In the genomic region with DNA sequence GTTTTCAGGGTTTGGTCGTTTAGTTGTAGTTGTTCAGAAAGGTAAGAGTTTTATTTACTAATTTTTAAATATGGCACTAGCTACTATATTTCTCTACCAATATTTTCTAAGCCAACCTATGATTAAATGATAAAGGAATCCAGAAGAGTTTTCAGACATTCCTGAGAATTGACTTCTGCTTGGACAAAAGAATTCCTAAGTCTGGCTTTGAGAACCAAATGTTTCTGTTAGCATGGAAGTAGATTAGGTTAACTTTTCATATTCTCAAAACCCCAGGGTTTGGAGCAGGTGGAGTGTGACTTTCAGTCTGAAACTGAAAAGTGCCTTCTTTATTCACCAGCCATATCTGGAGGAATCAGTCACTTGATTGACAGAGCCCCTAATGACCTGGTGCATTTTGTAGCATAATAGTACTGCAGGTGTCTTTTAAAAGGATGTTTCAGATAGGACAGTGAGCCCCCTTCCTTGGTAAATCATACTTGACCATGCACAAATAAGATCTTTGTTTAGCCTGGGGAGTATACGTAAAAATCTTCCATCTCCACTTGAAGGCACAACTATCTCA, we compare ENCODE assay signal across 1 cellular context.
TF ChIP-seq lines count a peak whose summit lies in the region.

No MANE protein-coding gene starts in this region.

TF ChIP-seq in GM23338, 12 proteins besides CTCF, POLR2A, EP300 and RAD21 (continued from another document):
- TF ChIP-seq, protein P1, sequence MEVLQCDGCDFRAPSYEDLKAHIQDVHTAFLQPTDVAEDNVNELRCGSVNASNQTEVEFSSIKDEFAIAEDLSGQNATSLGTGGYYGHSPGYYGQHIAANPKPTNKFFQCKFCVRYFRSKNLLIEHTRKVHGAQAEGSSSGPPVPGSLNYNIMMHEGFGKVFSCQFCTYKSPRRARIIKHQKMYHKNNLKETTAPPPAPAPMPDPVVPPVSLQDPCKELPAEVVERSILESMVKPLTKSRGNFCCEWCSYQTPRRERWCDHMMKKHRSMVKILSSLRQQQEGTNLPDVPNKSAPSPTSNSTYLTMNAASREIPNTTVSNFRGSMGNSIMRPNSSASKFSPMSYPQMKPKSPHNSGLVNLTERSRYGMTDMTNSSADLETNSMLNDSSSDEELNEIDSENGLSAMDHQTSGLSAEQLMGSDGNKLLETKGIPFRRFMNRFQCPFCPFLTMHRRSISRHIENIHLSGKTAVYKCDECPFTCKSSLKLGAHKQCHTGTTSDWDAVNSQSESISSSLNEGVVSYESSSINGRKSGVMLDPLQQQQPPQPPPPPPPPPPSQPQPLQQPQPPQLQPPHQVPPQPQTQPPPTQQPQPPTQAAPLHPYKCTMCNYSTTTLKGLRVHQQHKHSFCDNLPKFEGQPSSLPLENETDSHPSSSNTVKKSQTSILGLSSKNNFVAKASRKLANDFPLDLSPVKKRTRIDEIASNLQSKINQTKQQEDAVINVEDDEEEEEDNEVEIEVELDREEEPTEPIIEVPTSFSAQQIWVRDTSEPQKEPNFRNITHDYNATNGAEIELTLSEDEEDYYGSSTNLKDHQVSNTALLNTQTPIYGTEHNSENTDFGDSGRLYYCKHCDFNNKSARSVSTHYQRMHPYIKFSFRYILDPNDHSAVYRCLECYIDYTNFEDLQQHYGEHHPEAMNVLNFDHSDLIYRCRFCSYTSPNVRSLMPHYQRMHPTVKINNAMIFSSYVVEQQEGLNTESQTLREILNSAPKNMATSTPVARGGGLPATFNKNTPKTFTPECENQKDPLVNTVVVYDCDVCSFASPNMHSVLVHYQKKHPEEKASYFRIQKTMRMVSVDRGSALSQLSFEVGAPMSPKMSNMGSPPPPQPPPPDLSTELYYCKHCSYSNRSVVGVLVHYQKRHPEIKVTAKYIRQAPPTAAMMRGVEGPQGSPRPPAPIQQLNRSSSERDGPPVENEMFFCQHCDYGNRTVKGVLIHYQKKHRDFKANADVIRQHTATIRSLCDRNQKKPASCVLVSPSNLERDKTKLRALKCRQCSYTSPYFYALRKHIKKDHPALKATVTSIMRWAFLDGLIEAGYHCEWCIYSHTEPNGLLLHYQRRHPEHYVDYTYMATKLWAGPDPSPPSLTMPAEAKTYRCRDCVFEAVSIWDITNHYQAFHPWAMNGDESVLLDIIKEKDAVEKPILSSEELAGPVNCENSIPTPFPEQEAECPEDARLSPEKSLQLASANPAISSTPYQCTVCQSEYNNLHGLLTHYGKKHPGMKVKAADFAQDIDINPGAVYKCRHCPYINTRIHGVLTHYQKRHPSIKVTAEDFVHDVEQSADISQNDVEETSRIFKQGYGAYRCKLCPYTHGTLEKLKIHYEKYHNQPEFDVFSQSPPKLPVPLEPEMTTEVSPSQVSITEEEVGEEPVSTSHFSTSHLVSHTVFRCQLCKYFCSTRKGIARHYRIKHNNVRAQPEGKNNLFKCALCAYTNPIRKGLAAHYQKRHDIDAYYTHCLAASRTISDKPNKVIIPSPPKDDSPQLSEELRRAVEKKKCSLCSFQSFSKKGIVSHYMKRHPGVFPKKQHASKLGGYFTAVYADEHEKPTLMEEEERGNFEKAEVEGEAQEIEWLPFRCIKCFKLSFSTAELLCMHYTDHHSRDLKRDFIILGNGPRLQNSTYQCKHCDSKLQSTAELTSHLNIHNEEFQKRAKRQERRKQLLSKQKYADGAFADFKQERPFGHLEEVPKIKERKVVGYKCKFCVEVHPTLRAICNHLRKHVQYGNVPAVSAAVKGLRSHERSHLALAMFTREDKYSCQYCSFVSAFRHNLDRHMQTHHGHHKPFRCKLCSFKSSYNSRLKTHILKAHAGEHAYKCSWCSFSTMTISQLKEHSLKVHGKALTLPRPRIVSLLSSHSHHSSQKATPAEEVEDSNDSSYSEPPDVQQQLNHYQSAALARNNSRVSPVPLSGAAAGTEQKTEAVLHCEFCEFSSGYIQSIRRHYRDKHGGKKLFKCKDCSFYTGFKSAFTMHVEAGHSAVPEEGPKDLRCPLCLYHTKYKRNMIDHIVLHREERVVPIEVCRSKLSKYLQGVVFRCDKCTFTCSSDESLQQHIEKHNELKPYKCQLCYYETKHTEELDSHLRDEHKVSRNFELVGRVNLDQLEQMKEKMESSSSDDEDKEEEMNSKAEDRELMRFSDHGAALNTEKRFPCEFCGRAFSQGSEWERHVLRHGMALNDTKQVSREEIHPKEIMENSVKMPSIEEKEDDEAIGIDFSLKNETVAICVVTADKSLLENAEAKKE (CRISPR knock-in tag; IDR thresholded peaks at IDR 0.05): no peak
- TF ChIP-seq ETS1 (IDR thresholded peaks at IDR 0.05): no peak
- TF ChIP-seq EZH2phosphoT487 (IDR thresholded peaks at IDR 0.05; ENCODE audit: unreplicated experiment): no peak
- TF ChIP-seq JUNB (IDR thresholded peaks at IDR 0.05; ENCODE audit: unreplicated experiment): no peak
- no peak for TF ChIP-seq EZH2 (IDR thresholded peaks at IDR 0.05; ENCODE audit: low read depth, unreplicated experiment)
